ENCODE assay signal across 8 cellular contexts in the genomic region with DNA sequence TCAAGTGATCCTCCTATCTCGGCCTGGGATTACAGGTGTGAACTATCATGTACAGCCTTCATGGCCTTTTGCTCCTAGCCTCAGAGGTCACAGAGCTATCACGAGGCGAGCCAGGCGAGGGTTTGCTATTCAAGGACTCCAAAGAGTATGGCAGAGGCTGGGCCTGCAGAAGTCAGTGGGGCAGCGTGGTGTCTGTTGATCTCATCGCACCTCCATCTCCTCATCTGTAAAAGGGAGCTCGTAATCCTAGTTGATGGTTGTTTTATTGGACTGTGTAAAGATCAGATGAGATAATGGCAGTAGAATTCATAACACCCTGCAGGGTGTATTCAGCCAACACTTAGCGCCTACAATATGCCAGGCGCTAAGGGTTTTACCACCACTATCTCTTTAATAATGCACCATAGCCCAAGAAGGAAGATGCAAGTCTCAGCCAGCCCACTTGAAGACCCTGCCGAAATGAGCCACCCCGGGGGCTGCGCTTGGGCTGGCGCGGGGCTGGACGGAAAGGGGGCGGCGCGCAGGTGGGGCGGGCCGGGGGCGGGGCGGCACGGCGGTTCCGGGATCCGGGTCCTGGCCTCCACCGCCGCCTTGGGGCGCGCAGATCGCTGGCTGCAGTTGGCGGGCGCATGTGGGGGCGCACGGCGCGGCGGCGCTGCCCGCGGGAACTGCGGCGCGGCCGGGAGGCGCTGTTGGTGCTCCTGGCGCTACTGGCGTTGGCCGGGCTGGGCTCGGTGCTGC. TPM values are rescaled to one million over a fixed set of nuclear protein-coding genes. Genes with fewer than 3 reads are reported as not detected.
DNase-seq lines count a peak whose midpoint lies in the region; ATAC-seq, FAIRE-seq and TF ChIP-seq lines count a peak whose summit lies in the region.

A gene with protein sequence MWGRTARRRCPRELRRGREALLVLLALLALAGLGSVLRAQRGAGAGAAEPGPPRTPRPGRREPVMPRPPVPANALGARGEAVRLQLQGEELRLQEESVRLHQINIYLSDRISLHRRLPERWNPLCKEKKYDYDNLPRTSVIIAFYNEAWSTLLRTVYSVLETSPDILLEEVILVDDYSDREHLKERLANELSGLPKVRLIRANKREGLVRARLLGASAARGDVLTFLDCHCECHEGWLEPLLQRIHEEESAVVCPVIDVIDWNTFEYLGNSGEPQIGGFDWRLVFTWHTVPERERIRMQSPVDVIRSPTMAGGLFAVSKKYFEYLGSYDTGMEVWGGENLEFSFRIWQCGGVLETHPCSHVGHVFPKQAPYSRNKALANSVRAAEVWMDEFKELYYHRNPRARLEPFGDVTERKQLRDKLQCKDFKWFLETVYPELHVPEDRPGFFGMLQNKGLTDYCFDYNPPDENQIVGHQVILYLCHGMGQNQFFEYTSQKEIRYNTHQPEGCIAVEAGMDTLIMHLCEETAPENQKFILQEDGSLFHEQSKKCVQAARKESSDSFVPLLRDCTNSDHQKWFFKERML (plus strand): TSS at position 601 of the 741 bp plus-strand sequence. CDS start 29 bp downstream, at position 630.

- H3K27me3 ChIP-seq in ascending aorta (no peaks in the 10 kb centered on the region), spleen (replicated peaks in 1 of 7) (peaks cover 0 to 57% (median 13%) of the 10 kb centered on the region in 7 donors)

- in situ Hi-C loops in SK-MEL-5 (cut with HindIII; ENCODE audit: low pct_unique_long_range_greater_than_20kb, low sequenced_read_pairs), result no loop called here

- H3K4me1 ChIP-seq in ascending aorta (peaks cover 0 to 9% of the 10 kb centered on the region in 2 donors), spleen (peaks cover 8 to 27% (median 16%) of the 10 kb centered on the region in 6 donors)

- ATAC-seq in HG02678 (IDR thresholded peaks at IDR 0.05; ENCODE audit: unreplicated experiment) (peak; percentile 77), GM18861 (IDR thresholded peaks at IDR 0.05; ENCODE audit: unreplicated experiment) (no peak), HG03342 (IDR thresholded peaks at IDR 0.05; ENCODE audit: unreplicated experiment) (no peak)

- no peaks in the 10 kb centered on the region for H3K36me3 ChIP-seq in ascending aorta
- H3K36me3 ChIP-seq in spleen, result no peaks in the 10 kb centered on the region

- FAIRE-seq in D721Med (lab: Jason Lieb, UNC), result no peak

- intact Hi-C loops in ascending aorta (cut with DNase I) (no loop called here), spleen (cut with DNase I; ENCODE audit: low total_unique reads) (no loop called here)

- 8 to 35% (median 11%) methylated on average over 14 to 50 of the region's 50 CpGs for WGBS in spleen, 5 donors

- TF ChIP-seq CTCF in D721Med (IDR thresholded peaks at IDR 0.05; ENCODE audit: insufficient read depth, missing control alignments) (no peak), ascending aorta (IDR thresholded peaks at IDR 0.05) (no peak), spleen (IDR thresholded peaks at IDR 0.05 in 8 of 11, conservative IDR thresholded peaks at IDR 0.05 in 3 of 11) (no peak)

- peak within 1 kb of the TSS; percentile 30 to 64 for H3K27ac ChIP-seq in ascending aorta
- H3K27ac ChIP-seq in spleen, result peak within 1 kb of the TSS in 1 of 8 donors; percentile 22

- no peak for TF ChIP-seq POLR2A in spleen (IDR thresholded peaks at IDR 0.05)

- H3K9me3 ChIP-seq in ascending aorta (no peaks in the 10 kb centered on the region), iPS-18c (ENCODE audit: control insufficient read depth, insufficient read depth, low read length) (no peaks in the 10 kb centered on the region), spleen (no peaks in the 10 kb centered on the region)

- DNase-seq in D721Med (ENCODE audit: insufficient read length, low spot score) (peak; percentile 48), SK-MEL-5 (ENCODE audit: low read depth, low spot score) (peak; percentile 34), ascending aorta (ENCODE audit: low spot score in 2 of 2) (no peak), spleen (peak; percentile 84)

- peak within 1 kb of the TSS; percentile 67 to 82 for H3K4me3 ChIP-seq in ascending aorta
- H3K4me3 ChIP-seq in iPS-18c (ENCODE audit: insufficient read depth, low read depth, low read length), result peak within 1 kb of the TSS; percentile 69
- H3K4me3 ChIP-seq in spleen, result peak within 1 kb of the TSS; percentile 41 to 82 (median 52)

RNA-seq across cellular contexts. Expression of the gene that starts here (rescaled TPM):
- total RNA-seq in SK-MEL-5 (2014; rRNA removed; shearing (Covaris generic)), result 33.8 and 34.7 TPM in 2 replicates
- polyA plus RNA-seq in SK-MEL-5 (2015; cell fraction: cytosol; rRNA removed), result 36.2 and 50.4 TPM in 2 replicates
- 27.4 and 37.6 TPM in 2 replicates for polyA plus RNA-seq in SK-MEL-5 (2015; cell fraction: nucleus; rRNA removed)
- total RNA-seq in ascending aorta (0.53 TPM), spleen (1 to 10 TPM; 1.2 to 3.2 (median 2.6) TPM)
- 1 to 10 TPM; 2.1 to 2.6 (median 2.3) TPM for polyA plus RNA-seq in spleen

Comparison
In these comparisons a context has a peak if more than half of its experiments do, and no peak if none do; other contexts are left out.
1. DNase-seq: peak in D721Med (single experiment), SK-MEL-5 (single experiment) and spleen (single experiment); none in ascending aorta (0 of 2).
2. Peak in every context shown above with its lines, with median percentiles within 50 percentile points of each other: H3K4me3 ChIP-seq.